In the genomic region with DNA sequence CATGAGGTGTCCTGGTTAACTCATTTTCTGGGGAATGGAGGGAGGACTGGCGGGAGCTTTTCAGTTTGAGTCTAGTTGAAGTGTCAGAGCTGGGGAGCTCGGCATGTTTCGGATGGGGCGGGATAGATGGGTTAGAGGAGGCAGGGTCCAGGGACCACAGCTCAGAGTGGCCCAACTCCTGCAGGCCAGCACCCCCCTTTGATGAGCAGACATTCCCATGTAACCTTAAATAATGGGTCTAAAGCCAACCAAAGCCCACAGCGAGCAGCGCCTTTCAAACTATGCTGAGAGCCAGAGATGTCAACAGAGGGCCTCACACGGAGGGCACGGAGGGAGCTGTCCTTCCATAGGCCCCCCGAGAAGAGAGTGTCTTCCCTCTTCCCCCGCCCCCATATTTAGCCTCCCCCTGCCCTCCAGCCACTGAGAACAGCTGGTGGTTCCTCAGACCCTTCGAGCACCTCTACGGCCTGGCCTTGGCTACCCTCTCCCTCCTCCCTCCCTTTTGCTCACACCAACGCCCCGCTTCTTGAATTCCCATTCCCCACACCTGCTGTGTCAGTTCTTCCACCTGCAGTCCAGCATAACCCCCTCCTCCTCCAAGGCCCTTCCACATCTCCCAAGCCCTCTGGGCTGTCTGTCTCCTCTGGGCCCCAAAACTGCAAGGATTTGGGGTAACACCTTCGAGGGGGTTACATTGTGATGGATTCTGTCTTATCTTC, we compare ENCODE assay signal across 1 cellular context.
TF ChIP-seq lines count a peak whose summit lies in the region.

No MANE protein-coding gene starts in this region.

TF ChIP-seq in GM23338, 12 proteins besides CTCF, POLR2A, EP300 and RAD21:
- TF ChIP-seq EZH2phosphoT487 (IDR thresholded peaks at IDR 0.05; ENCODE audit: unreplicated experiment) = no peak
- TF ChIP-seq, protein P1, sequence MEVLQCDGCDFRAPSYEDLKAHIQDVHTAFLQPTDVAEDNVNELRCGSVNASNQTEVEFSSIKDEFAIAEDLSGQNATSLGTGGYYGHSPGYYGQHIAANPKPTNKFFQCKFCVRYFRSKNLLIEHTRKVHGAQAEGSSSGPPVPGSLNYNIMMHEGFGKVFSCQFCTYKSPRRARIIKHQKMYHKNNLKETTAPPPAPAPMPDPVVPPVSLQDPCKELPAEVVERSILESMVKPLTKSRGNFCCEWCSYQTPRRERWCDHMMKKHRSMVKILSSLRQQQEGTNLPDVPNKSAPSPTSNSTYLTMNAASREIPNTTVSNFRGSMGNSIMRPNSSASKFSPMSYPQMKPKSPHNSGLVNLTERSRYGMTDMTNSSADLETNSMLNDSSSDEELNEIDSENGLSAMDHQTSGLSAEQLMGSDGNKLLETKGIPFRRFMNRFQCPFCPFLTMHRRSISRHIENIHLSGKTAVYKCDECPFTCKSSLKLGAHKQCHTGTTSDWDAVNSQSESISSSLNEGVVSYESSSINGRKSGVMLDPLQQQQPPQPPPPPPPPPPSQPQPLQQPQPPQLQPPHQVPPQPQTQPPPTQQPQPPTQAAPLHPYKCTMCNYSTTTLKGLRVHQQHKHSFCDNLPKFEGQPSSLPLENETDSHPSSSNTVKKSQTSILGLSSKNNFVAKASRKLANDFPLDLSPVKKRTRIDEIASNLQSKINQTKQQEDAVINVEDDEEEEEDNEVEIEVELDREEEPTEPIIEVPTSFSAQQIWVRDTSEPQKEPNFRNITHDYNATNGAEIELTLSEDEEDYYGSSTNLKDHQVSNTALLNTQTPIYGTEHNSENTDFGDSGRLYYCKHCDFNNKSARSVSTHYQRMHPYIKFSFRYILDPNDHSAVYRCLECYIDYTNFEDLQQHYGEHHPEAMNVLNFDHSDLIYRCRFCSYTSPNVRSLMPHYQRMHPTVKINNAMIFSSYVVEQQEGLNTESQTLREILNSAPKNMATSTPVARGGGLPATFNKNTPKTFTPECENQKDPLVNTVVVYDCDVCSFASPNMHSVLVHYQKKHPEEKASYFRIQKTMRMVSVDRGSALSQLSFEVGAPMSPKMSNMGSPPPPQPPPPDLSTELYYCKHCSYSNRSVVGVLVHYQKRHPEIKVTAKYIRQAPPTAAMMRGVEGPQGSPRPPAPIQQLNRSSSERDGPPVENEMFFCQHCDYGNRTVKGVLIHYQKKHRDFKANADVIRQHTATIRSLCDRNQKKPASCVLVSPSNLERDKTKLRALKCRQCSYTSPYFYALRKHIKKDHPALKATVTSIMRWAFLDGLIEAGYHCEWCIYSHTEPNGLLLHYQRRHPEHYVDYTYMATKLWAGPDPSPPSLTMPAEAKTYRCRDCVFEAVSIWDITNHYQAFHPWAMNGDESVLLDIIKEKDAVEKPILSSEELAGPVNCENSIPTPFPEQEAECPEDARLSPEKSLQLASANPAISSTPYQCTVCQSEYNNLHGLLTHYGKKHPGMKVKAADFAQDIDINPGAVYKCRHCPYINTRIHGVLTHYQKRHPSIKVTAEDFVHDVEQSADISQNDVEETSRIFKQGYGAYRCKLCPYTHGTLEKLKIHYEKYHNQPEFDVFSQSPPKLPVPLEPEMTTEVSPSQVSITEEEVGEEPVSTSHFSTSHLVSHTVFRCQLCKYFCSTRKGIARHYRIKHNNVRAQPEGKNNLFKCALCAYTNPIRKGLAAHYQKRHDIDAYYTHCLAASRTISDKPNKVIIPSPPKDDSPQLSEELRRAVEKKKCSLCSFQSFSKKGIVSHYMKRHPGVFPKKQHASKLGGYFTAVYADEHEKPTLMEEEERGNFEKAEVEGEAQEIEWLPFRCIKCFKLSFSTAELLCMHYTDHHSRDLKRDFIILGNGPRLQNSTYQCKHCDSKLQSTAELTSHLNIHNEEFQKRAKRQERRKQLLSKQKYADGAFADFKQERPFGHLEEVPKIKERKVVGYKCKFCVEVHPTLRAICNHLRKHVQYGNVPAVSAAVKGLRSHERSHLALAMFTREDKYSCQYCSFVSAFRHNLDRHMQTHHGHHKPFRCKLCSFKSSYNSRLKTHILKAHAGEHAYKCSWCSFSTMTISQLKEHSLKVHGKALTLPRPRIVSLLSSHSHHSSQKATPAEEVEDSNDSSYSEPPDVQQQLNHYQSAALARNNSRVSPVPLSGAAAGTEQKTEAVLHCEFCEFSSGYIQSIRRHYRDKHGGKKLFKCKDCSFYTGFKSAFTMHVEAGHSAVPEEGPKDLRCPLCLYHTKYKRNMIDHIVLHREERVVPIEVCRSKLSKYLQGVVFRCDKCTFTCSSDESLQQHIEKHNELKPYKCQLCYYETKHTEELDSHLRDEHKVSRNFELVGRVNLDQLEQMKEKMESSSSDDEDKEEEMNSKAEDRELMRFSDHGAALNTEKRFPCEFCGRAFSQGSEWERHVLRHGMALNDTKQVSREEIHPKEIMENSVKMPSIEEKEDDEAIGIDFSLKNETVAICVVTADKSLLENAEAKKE (CRISPR knock-in tag; IDR thresholded peaks at IDR 0.05) = no peak
- no peak for TF ChIP-seq JUNB (IDR thresholded peaks at IDR 0.05; ENCODE audit: unreplicated experiment)
- TF ChIP-seq, protein P2, sequence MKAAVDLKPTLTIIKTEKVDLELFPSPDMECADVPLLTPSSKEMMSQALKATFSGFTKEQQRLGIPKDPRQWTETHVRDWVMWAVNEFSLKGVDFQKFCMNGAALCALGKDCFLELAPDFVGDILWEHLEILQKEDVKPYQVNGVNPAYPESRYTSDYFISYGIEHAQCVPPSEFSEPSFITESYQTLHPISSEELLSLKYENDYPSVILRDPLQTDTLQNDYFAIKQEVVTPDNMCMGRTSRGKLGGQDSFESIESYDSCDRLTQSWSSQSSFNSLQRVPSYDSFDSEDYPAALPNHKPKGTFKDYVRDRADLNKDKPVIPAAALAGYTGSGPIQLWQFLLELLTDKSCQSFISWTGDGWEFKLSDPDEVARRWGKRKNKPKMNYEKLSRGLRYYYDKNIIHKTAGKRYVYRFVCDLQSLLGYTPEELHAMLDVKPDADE (IDR thresholded peaks at IDR 0.05) = no peak
- TF ChIP-seq, protein P3, sequence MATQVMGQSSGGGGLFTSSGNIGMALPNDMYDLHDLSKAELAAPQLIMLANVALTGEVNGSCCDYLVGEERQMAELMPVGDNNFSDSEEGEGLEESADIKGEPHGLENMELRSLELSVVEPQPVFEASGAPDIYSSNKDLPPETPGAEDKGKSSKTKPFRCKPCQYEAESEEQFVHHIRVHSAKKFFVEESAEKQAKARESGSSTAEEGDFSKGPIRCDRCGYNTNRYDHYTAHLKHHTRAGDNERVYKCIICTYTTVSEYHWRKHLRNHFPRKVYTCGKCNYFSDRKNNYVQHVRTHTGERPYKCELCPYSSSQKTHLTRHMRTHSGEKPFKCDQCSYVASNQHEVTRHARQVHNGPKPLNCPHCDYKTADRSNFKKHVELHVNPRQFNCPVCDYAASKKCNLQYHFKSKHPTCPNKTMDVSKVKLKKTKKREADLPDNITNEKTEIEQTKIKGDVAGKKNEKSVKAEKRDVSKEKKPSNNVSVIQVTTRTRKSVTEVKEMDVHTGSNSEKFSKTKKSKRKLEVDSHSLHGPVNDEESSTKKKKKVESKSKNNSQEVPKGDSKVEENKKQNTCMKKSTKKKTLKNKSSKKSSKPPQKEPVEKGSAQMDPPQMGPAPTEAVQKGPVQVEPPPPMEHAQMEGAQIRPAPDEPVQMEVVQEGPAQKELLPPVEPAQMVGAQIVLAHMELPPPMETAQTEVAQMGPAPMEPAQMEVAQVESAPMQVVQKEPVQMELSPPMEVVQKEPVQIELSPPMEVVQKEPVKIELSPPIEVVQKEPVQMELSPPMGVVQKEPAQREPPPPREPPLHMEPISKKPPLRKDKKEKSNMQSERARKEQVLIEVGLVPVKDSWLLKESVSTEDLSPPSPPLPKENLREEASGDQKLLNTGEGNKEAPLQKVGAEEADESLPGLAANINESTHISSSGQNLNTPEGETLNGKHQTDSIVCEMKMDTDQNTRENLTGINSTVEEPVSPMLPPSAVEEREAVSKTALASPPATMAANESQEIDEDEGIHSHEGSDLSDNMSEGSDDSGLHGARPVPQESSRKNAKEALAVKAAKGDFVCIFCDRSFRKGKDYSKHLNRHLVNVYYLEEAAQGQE (IDR thresholded peaks at IDR 0.05; ENCODE audit: unreplicated experiment) = no peak
- no peak for TF ChIP-seq ZNF114 (CRISPR knock-in tag; IDR thresholded peaks at IDR 0.05)
- TF ChIP-seq NANOG (IDR thresholded peaks at IDR 0.05; ENCODE audit: borderline replicate concordance) = no peak
- no peak for TF ChIP-seq CREB1 (CRISPR knock-in tag; IDR thresholded peaks at IDR 0.05; ENCODE audit: low read depth)
- TF ChIP-seq EZH2 (IDR thresholded peaks at IDR 0.05; ENCODE audit: low read depth, unreplicated experiment) = no peak
- TF ChIP-seq STAT1 (IDR thresholded peaks at IDR 0.05; ENCODE audit: unreplicated experiment) = no peak
- TF ChIP-seq POLR2AphosphoS5 (IDR thresholded peaks at IDR 0.05; ENCODE audit: low read depth) = no peak
- no peak for TF ChIP-seq ZNF331 (CRISPR knock-in tag; IDR thresholded peaks at IDR 0.05; ENCODE audit: low read depth)
